12 cellular contexts compared by ENCODE assay signal in the genomic region with DNA sequence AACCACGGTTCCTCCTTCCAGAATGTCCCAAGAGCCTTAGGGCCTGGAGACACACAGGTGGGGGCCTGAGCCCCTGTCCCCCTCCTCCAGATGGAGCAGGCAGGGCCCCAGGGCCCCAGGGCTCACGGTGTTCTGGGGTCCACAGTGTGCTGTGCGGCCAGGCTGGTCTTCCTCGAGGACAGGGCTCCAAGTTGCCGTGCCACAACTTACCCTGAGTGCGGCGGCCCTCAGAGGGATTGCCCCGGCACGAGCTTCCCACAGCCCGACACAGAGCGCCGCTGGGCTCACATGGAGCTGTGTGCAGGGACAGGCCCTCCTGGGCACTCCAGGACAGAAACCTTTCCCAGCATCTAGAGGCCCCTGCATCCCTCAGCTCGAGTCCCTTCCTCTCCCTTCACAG.
DNase-seq lines count a peak whose midpoint lies in the region; ATAC-seq and TF ChIP-seq lines count a peak whose summit lies in the region.
"Had no signal": no experiment of that assay in that cellular context is flagged by ENCODE, and none has a peak within 500 bp of the region (broad histone marks: within the 10 kb centered on the region; RNA-seq: fewer than 3 reads in every experiment).

No MANE protein-coding gene starts in this region.

- TF ChIP-seq CTCF in endothelial cell (IDR thresholded peaks at IDR 0.05; ENCODE audit: unreplicated experiment) (no peak), coronary artery (IDR thresholded peaks at IDR 0.05) (no peak)

- peak overlapping the region; percentile 70 for H3K4me3 Mint-ChIP-seq in activated T-cell treated with anti-CD3 and anti-CD28 coated beads, Interleukin-2, amount 50 U/mL, for 24 hours
- H3K4me3 Mint-ChIP-seq in endothelial cell (ENCODE audit: unreplicated experiment), result no peak overlapping the region
- peak overlapping the region; percentile 96 for H3K4me3 Mint-ChIP-seq in stimulated activated memory B cell treated with anti-CD40 and anti-IgM and Interleukin-4, amounts not matched to agents 10 μg/mL and 1 μg/mL and 100 μg/mL, for 72 hours

- H3K27ac ChIP-seq in SK-N-MC (peak overlapping the region; percentile 50; the same call in 1 of the 2 replicates), coronary artery (peak overlapping the region in 1 of 2 donors; percentile 95)

- H3K9me3 Mint-ChIP-seq in activated T-cell treated with anti-CD3 and anti-CD28 coated beads, Interleukin-2, amount 50 U/mL, for 24 hours, result no peaks in the 10 kb centered on the region
- no peaks in the 10 kb centered on the region for H3K9me3 Mint-ChIP-seq in endothelial cell (ENCODE audit: unreplicated experiment)
- no peaks in the 10 kb centered on the region for H3K9me3 Mint-ChIP-seq in stimulated activated memory B cell treated with anti-CD40 and anti-IgM and Interleukin-4, amounts not matched to agents 10 μg/mL and 1 μg/mL and 100 μg/mL, for 72 hours

- no peaks in the 10 kb centered on the region for H3K9me3 ChIP-seq in SK-N-MC (ENCODE audit: low read depth, low read length)
- H3K9me3 ChIP-seq: sigmoid colon, tibial artery had no signal

- H3K9ac ChIP-seq in SK-N-MC (ENCODE audit: insufficient read length), result no peak overlapping the region

- peak overlapping the region; percentile 95 for H3K27ac Mint-ChIP-seq in activated T-cell treated with anti-CD3 and anti-CD28 coated beads, Interleukin-2, amount 50 U/mL, for 24 hours
- H3K27ac Mint-ChIP-seq in endothelial cell (ENCODE audit: unreplicated experiment), result peak overlapping the region; percentile 36
- H3K27ac Mint-ChIP-seq in stimulated activated memory B cell treated with anti-CD40 and anti-IgM and Interleukin-4, amounts not matched to agents 10 μg/mL and 1 μg/mL and 100 μg/mL, for 72 hours, result peak overlapping the region; percentile 99

- H3K36me3 Mint-ChIP-seq in activated T-cell treated with anti-CD3 and anti-CD28 coated beads, Interleukin-2, amount 50 U/mL, for 24 hours (ENCODE audit: low read depth), result peaks cover 28% of the 10 kb centered on the region
- H3K36me3 Mint-ChIP-seq in endothelial cell (ENCODE audit: low read depth, unreplicated experiment), result peaks cover 7% of the 10 kb centered on the region
- H3K36me3 Mint-ChIP-seq in stimulated activated memory B cell treated with anti-CD40 and anti-IgM and Interleukin-4, amounts not matched to agents 10 μg/mL and 1 μg/mL and 100 μg/mL, for 72 hours, result peaks cover 33% of the 10 kb centered on the region

- no peaks in the 10 kb centered on the region for H3K27me3 Mint-ChIP-seq in activated T-cell treated with anti-CD3 and anti-CD28 coated beads, Interleukin-2, amount 50 U/mL, for 24 hours
- H3K27me3 Mint-ChIP-seq in endothelial cell (ENCODE audit: unreplicated experiment), result peaks cover 11% of the 10 kb centered on the region
- H3K27me3 Mint-ChIP-seq in stimulated activated memory B cell treated with anti-CD40 and anti-IgM and Interleukin-4, amounts not matched to agents 10 μg/mL and 1 μg/mL and 100 μg/mL, for 72 hours, result no peaks in the 10 kb centered on the region

- H3K4me3 ChIP-seq in SK-N-MC, result no peak overlapping the region
- H3K4me3 ChIP-seq in coronary artery, result no peak overlapping the region
- H3K4me3 ChIP-seq: sigmoid colon, tibial artery had no signal

- no peak for DNase-seq in activated T-cell treated with anti-CD3 and anti-CD28 coated beads, Interleukin-2, amount 50 U/mL, for 24 hours
- no peak for DNase-seq in activated T-cell treated with anti-CD3 and anti-CD28 coated beads, Interleukin-2, amount 50 U/mL, for 48 hours
- DNase-seq in SK-N-MC (ENCODE audit: low read depth, low spot score) (no peak), endothelial cell (ENCODE audit: low spot score) (no peak), coronary artery (ENCODE audit: low spot score) (no peak), NCI-H128 (lab: John Stamatoyannopoulos, UW; ENCODE audit: unreplicated experiment) (no peak), NOMO-1 treated with dmso at 0.1 percent for 144 hours (lab: John Stamatoyannopoulos, UW; ENCODE audit: unreplicated experiment) (no peak)
- DNase-seq: NCI-H1930, NCI-H82, sigmoid colon, tibial artery had no signal

- ATAC-seq in stimulated activated memory B cell treated with anti-CD40 and anti-IgM and Interleukin-4, amounts not matched to agents 10 μg/mL and 1 μg/mL and 100 μg/mL, for 72 hours, result no peak

- H3K4me1 Mint-ChIP-seq in activated T-cell treated with anti-CD3 and anti-CD28 coated beads, Interleukin-2, amount 50 U/mL, for 24 hours (ENCODE audit: low read depth), result peaks cover 54% of the 10 kb centered on the region
- H3K4me1 Mint-ChIP-seq in endothelial cell (ENCODE audit: unreplicated experiment), result peaks cover 4% of the 10 kb centered on the region
- H3K4me1 Mint-ChIP-seq in stimulated activated memory B cell treated with anti-CD40 and anti-IgM and Interleukin-4, amounts not matched to agents 10 μg/mL and 1 μg/mL and 100 μg/mL, for 72 hours, result peaks cover 94% of the 10 kb centered on the region

- H3K36me3 ChIP-seq in SK-N-MC (ENCODE audit: insufficient read depth, low read length), result no peaks in the 10 kb centered on the region

Comparison
In these comparisons a context has a peak if more than half of its experiments do, and no peak if none do; other contexts are left out.
1. H3K27ac Mint-ChIP-seq: peak in every context shown above with its lines; median percentile 99 in stimulated activated memory B cell treated with anti-CD40 and anti-IgM and Interleukin-4, amounts not matched to agents 10 μg/mL and 1 μg/mL and 100 μg/mL, for 72 hours; 95 in activated T-cell treated with anti-CD3 and anti-CD28 coated beads, Interleukin-2, amount 50 U/mL, for 24 hours; 36 in endothelial cell.